ENCODE assay signal across 22 cellular contexts in genomic region chr4:118308306-118309030, GRCh38. TPM values are rescaled to one million over a fixed set of nuclear protein-coding genes. Genes with fewer than 3 reads are reported as not detected.
"Had no signal": no experiment of that assay in that cellular context is flagged by ENCODE, and none has a peak within 500 bp of the region (broad histone marks: within the 10 kb centered on the region; RNA-seq: fewer than 3 reads in every experiment).

No MANE protein-coding gene starts in this region.

- H3K36me3 ChIP-seq: esophagus muscularis mucosa, gastroesophageal sphincter, heart right ventricle, prostate gland, right atrium auricular region, thoracic aorta, tibial nerve, upper lobe of right lung, uterus had no signal

- H3K4me1 ChIP-seq: esophagus muscularis mucosa, foreskin keratinocyte, gastroesophageal sphincter, heart right ventricle, prostate gland, right atrium auricular region, tibial nerve, upper lobe of right lung, uterus had no signal

- H3K27ac ChIP-seq: coronary artery, esophagus muscularis mucosa, foreskin keratinocyte, gastroesophageal sphincter, heart right ventricle, prostate gland, right atrium auricular region, thoracic aorta, tibial nerve, upper lobe of right lung, uterus had no signal

- DNase-seq: dermis blood vessel endothelial cell; effector memory CD4-positive, alpha-beta T cell; foreskin keratinocyte; heart right ventricle; hippocampal formation; naive thymus-derived CD4-positive, alpha-beta T cell; nucleus accumbens; stimulated activated CD4-positive, alpha-beta T cell treated with anti-CD3 and anti-CD28 coated beads, Interleukin-2, amount 100 ng/mL, for 24 hours; stimulated activated CD4-positive, alpha-beta T cell treated with anti-CD3 and anti-CD28 coated beads, Interleukin-4, amount 100 ng/mL, for 24 hours; stimulated activated naive CD8-positive, alpha-beta T cell treated with anti-CD3 and anti-CD28 coated beads, Interleukin-15, Interleukin-2, amounts not matched to agents 100 U/mL and 50 U/mL, for 24 hours; upper lobe of right lung; uterus had no signal

- H3K9me3 ChIP-seq: esophagus muscularis mucosa, gastroesophageal sphincter, heart right ventricle, prostate gland, right atrium auricular region, thoracic aorta, tibial nerve, upper lobe of right lung, uterus had no signal

- H3K4me3 ChIP-seq: coronary artery, esophagus muscularis mucosa, gastroesophageal sphincter, heart right ventricle, lung, prostate gland, right atrium auricular region, thoracic aorta, tibial nerve, upper lobe of right lung, uterus had no signal

- ATAC-seq: foreskin keratinocyte; gastroesophageal sphincter; heart right ventricle; naive thymus-derived CD4-positive, alpha-beta T cell; sciatic nerve; stimulated activated memory B cell treated with anti-CD40 and anti-IgM and Interleukin-4, amounts not matched to agents 10 μg/mL and 1 μg/mL and 100 μg/mL, for 72 hours; stimulated activated naive CD8-positive, alpha-beta T cell treated with anti-CD3 and anti-CD28 coated beads, Interleukin-15, Interleukin-2, amounts not matched to agents 100 U/mL and 50 U/mL, for 24 hours; upper lobe of right lung had no signal

- H3K27me3 ChIP-seq: esophagus muscularis mucosa, foreskin keratinocyte, gastroesophageal sphincter, heart right ventricle, right atrium auricular region, tibial nerve, upper lobe of right lung, uterus had no signal

RNA-seq across cellular contexts. Expression of gene PRSS12, which starts 44.3 kb away (rescaled TPM):
- total RNA-seq: naive thymus-derived CD4-positive, alpha-beta T cell had no signal
